Comparison of ENCODE assay signal across 8 cellular contexts in genomic region chr10:102410427-102411073, GRCh38. TPM values are rescaled to one million over a fixed set of nuclear protein-coding genes. Genes with fewer than 3 reads are reported as not detected.
A peak's percentile ranks its signal among the peaks of the same experiment; 100 is the strongest.
DNase-seq lines count a peak whose midpoint lies in the region; ATAC-seq and TF ChIP-seq lines count a peak whose summit lies in the region.

No MANE protein-coding gene starts in this region.

- H3K27me3 ChIP-seq in CD8-positive, alpha-beta memory T cell (ENCODE audit: insufficient read depth, low read length, poor library complexity, severe bottlenecking): peaks cover 37% of the 10 kb centered on the region
- H3K27me3 ChIP-seq in gastroesophageal sphincter (peaks cover 89% of the 10 kb centered on the region), rectal smooth muscle tissue (ENCODE audit: control insufficient read depth, insufficient read depth, low read length) (peaks cover 25% of the 10 kb centered on the region)

- peaks cover 21% of the 10 kb centered on the region for H3K4me1 ChIP-seq in CD8-positive, alpha-beta memory T cell (ENCODE audit: insufficient read depth, low read length)
- peaks cover 3 to 52% (median 16%) of the 10 kb centered on the region in 3 donors for H3K4me1 ChIP-seq in gastroesophageal sphincter
- peaks cover 20% of the 10 kb centered on the region for H3K4me1 ChIP-seq in rectal smooth muscle tissue (ENCODE audit: control insufficient read depth, insufficient read depth, low read length)

- no peak overlapping the region for H3K27ac Mint-ChIP-seq in CD8-positive, alpha-beta memory T cell

- H3K27me3 Mint-ChIP-seq in CD8-positive, alpha-beta memory T cell: peaks cover 30 to 56% of the 10 kb centered on the region in 2 donors

- peaks cover 16 to 33% (median 27%) of the 10 kb centered on the region in 3 donors for H3K4me1 Mint-ChIP-seq in CD8-positive, alpha-beta memory T cell

- CTCF ChIA-PET in CD8-positive, alpha-beta memory T cell (lab: Charles Lee): interaction anchor here (0.9 to 3.0 kb wide), 4 partner anchors 11 to 181 kb away, joined by 5 to 22 read pairs (median 14); no protein-coding TSS in a partner anchor

- no peak for ATAC-seq in gastroesophageal sphincter
- no peak for ATAC-seq in HG02759 (IDR thresholded peaks at IDR 0.05; ENCODE audit: unreplicated experiment)

- peak in 2 of 5 donors; percentile 57 to 63 for DNase-seq in CD8-positive, alpha-beta memory T cell
- DNase-seq in activated T-cell treated with anti-CD3 and anti-CD28 coated beads for 48 hours (ENCODE audit: low read depth): peak; percentile 67
- no peak for DNase-seq in NCI-H1092 treated with DMSO at 0.1 percent for 48 hours (lab: John Stamatoyannopoulos, UW)
- DNase-seq in EL: no peak
- DNase-seq in NCI-H226: no peak

- peak overlapping the region; percentile 64 for H3K4me3 ChIP-seq in CD8-positive, alpha-beta memory T cell (ENCODE audit: low read length)
- H3K4me3 ChIP-seq in gastroesophageal sphincter: peak overlapping the region; percentile 11 to 56
- H3K4me3 ChIP-seq in rectal smooth muscle tissue (ENCODE audit: low read length): peak overlapping the region; percentile 62

- peak overlapping the region; percentile 43 for H3K9ac ChIP-seq in rectal smooth muscle tissue (ENCODE audit: low read length)

- no peak overlapping the region for H3K27ac ChIP-seq in CD8-positive, alpha-beta memory T cell (ENCODE audit: low read depth, low read length)
- H3K27ac ChIP-seq in gastroesophageal sphincter (peak overlapping the region; percentile 30 to 96 (median 88)), rectal smooth muscle tissue (ENCODE audit: low read depth, low read length) (peak overlapping the region; percentile 96)

- H3K36me3 Mint-ChIP-seq in CD8-positive, alpha-beta memory T cell: no peaks in the 10 kb centered on the region

- peak overlapping the region in 4 of 7 donors; percentile 63 to 77 (median 76) for H3K4me3 Mint-ChIP-seq in CD8-positive, alpha-beta memory T cell

- no CpG with 5 or more reads among the region's 48 CpGs for WGBS in gastroesophageal sphincter (ENCODE audit: low coverage in 1 of 2), 2 donors

- TF ChIP-seq EP300 in gastroesophageal sphincter (IDR thresholded peaks at IDR 0.05): no peak

- H3K36me3 ChIP-seq in CD8-positive, alpha-beta memory T cell (ENCODE audit: insufficient read depth, low read length): no peaks in the 10 kb centered on the region
- H3K36me3 ChIP-seq in gastroesophageal sphincter (no peaks in the 10 kb centered on the region), rectal smooth muscle tissue (ENCODE audit: control insufficient read depth, insufficient read depth, low read length) (no peaks in the 10 kb centered on the region)

- no peak for TF ChIP-seq POLR2A in gastroesophageal sphincter (IDR thresholded peaks at IDR 0.05)

- no peaks in the 10 kb centered on the region for H3K9me3 ChIP-seq in CD8-positive, alpha-beta memory T cell (ENCODE audit: low read length)
- H3K9me3 ChIP-seq in gastroesophageal sphincter: no peaks in the 10 kb centered on the region

- no peaks in the 10 kb centered on the region for H3K9me3 Mint-ChIP-seq in CD8-positive, alpha-beta memory T cell

- POLR2A ChIA-PET in CD8-positive, alpha-beta memory T cell (lab: Charles Lee): interaction anchor here (0.6 to 2.0 kb wide), 6 partner anchors 8 to 288 kb away, joined by 3 to 11 read pairs (median 4); partner anchors contain the start of genes FBXL15 and PSD

- no peak for TF ChIP-seq CTCF in gastroesophageal sphincter (IDR thresholded peaks at IDR 0.05)

RNA-seq across cellular contexts. Expression of gene PSD, which starts 8.0 kb away (rescaled TPM):
- total RNA-seq in CD8-positive, alpha-beta memory T cell: 1 to 10 TPM; 2.5 to 3.2 TPM
- 1.9 TPM for polyA plus RNA-seq in CD8-positive, alpha-beta memory T cell
- total RNA-seq in gastroesophageal sphincter: 100 to 1,000 TPM in 1 of 4 donors, 10 to 100 TPM in 3; 28.6 to 195 (median 41.4) TPM

RNA-seq across cellular contexts. Expression of gene FBXL15, which starts 10.1 kb away (rescaled TPM):
- total RNA-seq in CD8-positive, alpha-beta memory T cell: 10 to 100 TPM; 13.5 to 16.3 TPM
- polyA plus RNA-seq in CD8-positive, alpha-beta memory T cell: 33.4 TPM
- total RNA-seq in gastroesophageal sphincter: 10 to 100 TPM; 18.6 to 41.9 (median 26.1) TPM

RNA-seq across cellular contexts. Expression of gene NFKB2, which starts 15.0 kb away (rescaled TPM):
- total RNA-seq in CD8-positive, alpha-beta memory T cell: 100 to 1,000 TPM; 323 to 324 TPM
- 14.0 TPM for polyA plus RNA-seq in CD8-positive, alpha-beta memory T cell
- 10 to 100 TPM; 20.5 to 31.6 (median 24.8) TPM for total RNA-seq in gastroesophageal sphincter

RNA-seq across cellular contexts. Expression of gene CUEDC2, which starts 21.8 kb away (rescaled TPM):
- total RNA-seq in CD8-positive, alpha-beta memory T cell: 10 to 100 TPM; 62.4 to 64.8 TPM
- 61.7 TPM for polyA plus RNA-seq in CD8-positive, alpha-beta memory T cell
- 10 to 100 TPM; 61.4 to 84.3 (median 67.5) TPM for total RNA-seq in gastroesophageal sphincter

RNA-seq across cellular contexts. Expression of gene C10orf95, which starts 40.8 kb away (rescaled TPM):
- under 1 TPM; 0.57 to 0.62 TPM for total RNA-seq in CD8-positive, alpha-beta memory T cell
- 0.70 TPM for polyA plus RNA-seq in CD8-positive, alpha-beta memory T cell
- total RNA-seq in gastroesophageal sphincter: not detected

Comparison
In these comparisons a context has a peak if more than half of its experiments do, and no peak if none do; other contexts are left out.
1. RNA of gene PSD, which starts 8.0 kb away (total RNA-seq): 28.6 to 195 TPM in gastroesophageal sphincter; 2.5 to 3.2 TPM in CD8-positive, alpha-beta memory T cell; every median in the first group is over 4 times any median in the second.
2. RNA of gene NFKB2, which starts 15.0 kb away (total RNA-seq): 323 to 324 TPM in CD8-positive, alpha-beta memory T cell; 20.5 to 31.6 TPM in gastroesophageal sphincter; every median in the first group is over 4 times any median in the second.
3. Peak in every context shown above with its lines, with median percentiles within 50 percentile points of each other: H3K4me3 ChIP-seq.